ENCODE assay signal across 8 cellular contexts in the genomic region with DNA sequence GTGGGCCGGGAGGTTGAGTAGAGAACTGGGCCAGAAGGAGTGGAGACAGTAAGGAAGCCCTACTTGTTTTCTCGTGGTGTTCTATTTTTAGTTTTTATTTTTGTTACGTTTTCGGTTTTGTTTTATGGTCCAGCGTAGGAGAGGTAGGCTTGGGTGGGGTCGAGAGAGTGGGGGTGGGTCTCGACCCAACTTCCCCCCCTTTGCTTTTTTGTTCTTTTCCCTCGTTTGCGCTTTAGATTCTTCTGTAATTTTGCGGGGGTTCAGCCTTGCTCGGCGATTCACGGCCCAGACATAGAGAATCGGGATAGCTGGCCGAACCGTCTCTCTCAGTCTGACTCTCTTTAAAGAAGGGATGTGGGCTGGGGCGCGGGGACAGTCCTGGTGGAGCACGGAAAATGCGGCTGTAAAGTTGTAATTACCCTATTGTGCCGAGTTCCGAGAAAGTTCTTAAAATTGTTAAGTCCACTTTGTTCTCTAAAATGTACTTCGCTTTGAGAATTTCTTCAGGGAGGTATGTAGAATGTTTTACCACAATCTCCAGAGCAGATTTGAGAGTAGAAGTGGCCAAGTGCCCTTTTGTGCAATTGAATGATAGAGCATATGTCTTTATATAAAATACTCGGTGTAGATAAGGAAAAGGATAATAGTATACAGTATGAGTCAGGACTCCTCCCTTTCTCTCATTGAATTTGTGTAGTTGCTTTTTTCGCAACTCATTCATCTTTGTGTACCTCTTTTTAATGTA. TPM values are rescaled to one million over a fixed set of nuclear protein-coding genes. Genes with fewer than 3 reads are reported as not detected.
DNase-seq lines count a peak whose midpoint lies in the region; ATAC-seq, FAIRE-seq and TF ChIP-seq lines count a peak whose summit lies in the region.

No MANE protein-coding gene starts in this region.

- H3K4me3 Mint-ChIP-seq in IgD-negative memory B cell, result peak overlapping the region; percentile 93 to 100 (median 96)

- peak overlapping the region; percentile 91 to 99 (median 98) for H3K27ac Mint-ChIP-seq in IgD-negative memory B cell

- H3K4me3 ChIP-seq in WI38 (ENCODE audit: low read depth, low read length), result peak overlapping the region; percentile 92
- peak overlapping the region; percentile 54 for H3K4me3 ChIP-seq in colonic mucosa
- peak overlapping the region; percentile 59 to 77 (median 61) for H3K4me3 ChIP-seq in right lobe of liver

- TF ChIP-seq CTCF in WI38 (IDR thresholded peaks at IDR 0.05; ENCODE audit: low read depth, low read length), result no peak
- TF ChIP-seq CTCF in colonic mucosa (IDR thresholded peaks at IDR 0.05), result no peak
- TF ChIP-seq CTCF in right lobe of liver (IDR thresholded peaks at IDR 0.05), result no peak

- peak; percentile 19 for ATAC-seq in GM21528 (IDR thresholded peaks at IDR 0.05; ENCODE audit: low FRiP score, unreplicated experiment)
- peak; percentile 11 to 33 (median 22) for ATAC-seq in right lobe of liver

- H3K36me3 Mint-ChIP-seq in IgD-negative memory B cell, result peaks cover 6% of the 10 kb centered on the region

- H3K9me3 Mint-ChIP-seq in IgD-negative memory B cell, result no peaks in the 10 kb centered on the region

- H3K4me1 ChIP-seq in colonic mucosa (peaks cover 18% of the 10 kb centered on the region), right lobe of liver (peaks cover 0 to 35% (median 7%) of the 10 kb centered on the region in 4 donors)

- H3K27ac ChIP-seq in colonic mucosa (peak overlapping the region; percentile 95), right lobe of liver (peak overlapping the region; percentile 84 to 95 (median 94))

- peaks cover 34 to 52% (median 48%) of the 10 kb centered on the region in 3 donors for H3K4me1 Mint-ChIP-seq in IgD-negative memory B cell

- H3K9ac ChIP-seq in colonic mucosa (ENCODE audit: low read depth in 2 of 2, low read length in 2 of 2), result peak overlapping the region; percentile 76 to 96

- no peak for TF ChIP-seq POLR2A in right lobe of liver (IDR thresholded peaks at IDR 0.05)

- H3K27me3 ChIP-seq in colonic mucosa (no peaks in the 10 kb centered on the region), right lobe of liver (no peaks in the 10 kb centered on the region)

- no peaks in the 10 kb centered on the region for H3K27me3 Mint-ChIP-seq in IgD-negative memory B cell

- peak; percentile 47 for DNase-seq in D341Med (ENCODE audit: low spot score)
- peak; percentile 50 for DNase-seq in colonic mucosa
- peak; percentile 40 to 55 (median 51) for DNase-seq in right lobe of liver
- peak; percentile 15 for DNase-seq in stimulated activated CD4-positive, alpha-beta T cell treated with anti-CD3 and anti-CD28 coated beads, Interleukin-4, amount 100 ng/mL, for 1 hour
- no peak for DNase-seq in HTR-8/SVneo (ENCODE audit: insufficient read length, low spot score)

- FAIRE-seq in HTR-8/SVneo (lab: Jason Lieb, UNC), result no peak

- intact Hi-C loops in colonic mucosa (cut with DNase I) (loop anchor here (10.0 kb wide), 2 partner anchors 192 to 722 kb away; partner anchors contain the start of genes CROT, DBF4 and SLC25A40), right lobe of liver (cut with DNase I) (no loop called here)

- H3K9me3 ChIP-seq in colonic mucosa (no peaks in the 10 kb centered on the region), right lobe of liver (no peaks in the 10 kb centered on the region)

- H3K36me3 ChIP-seq in colonic mucosa (no peaks in the 10 kb centered on the region), right lobe of liver (no peaks in the 10 kb centered on the region)

- WGBS in right lobe of liver (ENCODE audit: insufficient coverage, low coverage, low lambda C conversion rate, missing lambda C conversion rate), result under 1% methylated on average over 25 of the region's 25 CpGs

RNA-seq across cellular contexts. Expression of gene DMTF1, which starts 0.8 kb away (rescaled TPM):
- polyA plus RNA-seq in IgD-negative memory B cell, result 35.1 TPM
- 10 to 100 TPM; 44.4 to 66.0 TPM for total RNA-seq in colonic mucosa
- 10 to 100 TPM; 16.7 to 28.1 (median 22.2) TPM for total RNA-seq in right lobe of liver
